In the genomic region with DNA sequence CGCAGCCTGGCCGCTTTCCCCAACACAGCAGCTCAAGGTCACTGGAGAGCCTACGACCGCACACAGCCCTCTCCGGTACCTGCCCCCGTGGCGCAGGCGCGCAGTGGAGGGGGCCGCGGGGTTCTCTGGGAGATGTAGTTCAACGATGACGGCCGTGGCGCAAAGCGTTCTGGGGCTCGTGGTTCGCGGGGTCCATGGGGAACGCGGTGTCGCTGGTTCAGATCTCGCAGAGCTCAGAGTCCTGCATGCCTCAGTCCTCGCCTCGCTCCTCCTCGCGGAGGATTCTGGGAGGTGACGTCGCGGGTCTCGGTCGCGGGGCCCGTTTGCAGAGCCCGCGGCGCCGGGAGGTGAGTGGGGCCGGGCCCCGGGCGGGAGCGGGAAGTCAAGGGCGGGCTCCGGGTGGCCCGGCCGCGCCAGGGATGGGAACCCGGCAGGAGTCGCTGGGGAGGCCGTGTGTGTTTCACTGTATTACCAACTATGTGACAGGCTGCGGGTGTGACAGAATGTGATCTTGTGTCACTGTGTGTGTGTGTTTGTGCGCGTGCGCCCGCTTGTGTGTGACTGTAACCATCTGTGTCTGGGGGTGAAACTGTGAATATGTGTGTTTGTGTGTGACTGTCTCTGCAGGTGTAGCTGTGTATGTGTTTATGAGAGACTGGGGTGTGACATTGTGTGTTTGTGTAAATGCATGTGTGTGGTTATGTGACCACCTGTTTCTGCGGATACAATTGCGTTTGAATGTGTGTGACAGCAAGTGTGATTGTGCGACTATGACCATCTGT, we compare ENCODE assay signal across 8 cellular contexts. TPM values are rescaled to one million over a fixed set of nuclear protein-coding genes. Genes with fewer than 3 reads are reported as not detected.
DNase-seq lines count a peak whose midpoint lies in the region; ATAC-seq and TF ChIP-seq lines count a peak whose summit lies in the region.

A gene (plus strand): TSS at position 220 of the 782 bp plus-strand sequence. CDS start 3,100 bp downstream, outside the sequence.

- H3K27me3 Mint-ChIP-seq in activated T-helper 2 cell treated with anti-CD3 and anti-CD28 coated beads, Interferon-gamma antibody, Interleukin-2, Interleukin-4, amounts not matched to agents 10 μg/mL and 5 μg/mL and 100 μg/mL, durations not matched to agents 14 hours and 24 hours and 36 hours (ENCODE audit: low read depth): no peaks in the 10 kb centered on the region
- H3K27me3 Mint-ChIP-seq in naive thymus-derived CD4-positive, alpha-beta T cell: no peaks in the 10 kb centered on the region
- no peaks in the 10 kb centered on the region for H3K27me3 Mint-ChIP-seq in stimulated activated memory B cell treated with anti-CD40 and anti-IgM and Interleukin-4, amounts not matched to agents 10 μg/mL and 1 μg/mL and 100 μg/mL, for 72 hours

- TF ChIP-seq CTCF in fibroblast of mammary gland (conservative IDR thresholded peaks at IDR 0.05; ENCODE audit: control insufficient read depth, insufficient read depth, low read depth, low read length): no peak

- no peaks in the 10 kb centered on the region for H4K20me1 ChIP-seq in GM23248 (ENCODE audit: insufficient read depth)
- H4K20me1 ChIP-seq in Karpas-422 (ENCODE audit: insufficient read depth, low read depth, low read length): no peaks in the 10 kb centered on the region

- no peaks in the 10 kb centered on the region for H3K4me1 ChIP-seq in GM23248 (ENCODE audit: insufficient read depth)
- H3K4me1 ChIP-seq in Karpas-422 (ENCODE audit: low read length): peaks cover 10% of the 10 kb centered on the region
- peaks cover 0 to 8% of the 10 kb centered on the region in 2 donors for H3K4me1 ChIP-seq in naive thymus-derived CD4-positive, alpha-beta T cell (ENCODE audit: control insufficient read depth in 2 of 2, insufficient read depth in 2 of 2, low read length in 2 of 2)

- H3F3A ChIP-seq in GM23248 (ENCODE audit: insufficient read depth): no peaks in the 10 kb centered on the region

- H3K4me3 Mint-ChIP-seq in activated T-helper 2 cell treated with anti-CD3 and anti-CD28 coated beads, Interferon-gamma antibody, Interleukin-2, Interleukin-4, amounts not matched to agents 10 μg/mL and 5 μg/mL and 100 μg/mL, durations not matched to agents 14 hours and 24 hours and 36 hours (ENCODE audit: low read depth): peak within 1 kb of the TSS; percentile 90
- peak within 1 kb of the TSS; percentile 92 to 100 (median 98) for H3K4me3 Mint-ChIP-seq in naive thymus-derived CD4-positive, alpha-beta T cell
- H3K4me3 Mint-ChIP-seq in stimulated activated memory B cell treated with anti-CD40 and anti-IgM and Interleukin-4, amounts not matched to agents 10 μg/mL and 1 μg/mL and 100 μg/mL, for 72 hours: peak within 1 kb of the TSS; percentile 98

- H3K27me3 ChIP-seq in GM23248 (replicated peaks; ENCODE audit: insufficient read depth) (no peaks in the 10 kb centered on the region), Karpas-422 (ENCODE audit: low read length) (no peaks in the 10 kb centered on the region)
- H3K27me3 ChIP-seq in naive thymus-derived CD4-positive, alpha-beta T cell (ENCODE audit: control insufficient read depth in 2 of 2, insufficient read depth in 2 of 2, low read length in 2 of 2): no peaks in the 10 kb centered on the region

- H3K4me2 ChIP-seq in GM23248 (ENCODE audit: unreplicated experiment) (peak within 1 kb of the TSS; percentile 80), Karpas-422 (ENCODE audit: low read depth, low read length, poor library complexity, severe bottlenecking) (peak within 1 kb of the TSS; percentile 87)

- H3K9me3 ChIP-seq in GM23248 (ENCODE audit: low read depth) (no peaks in the 10 kb centered on the region), Karpas-422 (ENCODE audit: low read length) (peaks cover 22% of the 10 kb centered on the region)
- H3K9me3 ChIP-seq in naive thymus-derived CD4-positive, alpha-beta T cell (ENCODE audit: control insufficient read depth in 2 of 3, low read length in 3 of 3): peaks cover 0 to 23% (median 0%) of the 10 kb centered on the region in 3 experiments

- H3K9me3 Mint-ChIP-seq in activated T-helper 2 cell treated with anti-CD3 and anti-CD28 coated beads, Interferon-gamma antibody, Interleukin-2, Interleukin-4, amounts not matched to agents 10 μg/mL and 5 μg/mL and 100 μg/mL, durations not matched to agents 14 hours and 24 hours and 36 hours: peaks cover 28% of the 10 kb centered on the region
- H3K9me3 Mint-ChIP-seq in naive thymus-derived CD4-positive, alpha-beta T cell: peaks cover 0 to 27% (median 8%) of the 10 kb centered on the region in 11 donors
- peaks cover 6% of the 10 kb centered on the region for H3K9me3 Mint-ChIP-seq in stimulated activated memory B cell treated with anti-CD40 and anti-IgM and Interleukin-4, amounts not matched to agents 10 μg/mL and 1 μg/mL and 100 μg/mL, for 72 hours

- H3K9me2 ChIP-seq in GM23248 (ENCODE audit: insufficient read depth) (no peaks in the 10 kb centered on the region), Karpas-422 (replicated peaks; ENCODE audit: insufficient read depth, low read length) (no peaks in the 10 kb centered on the region)

- peaks cover 14% of the 10 kb centered on the region; the same call in 1 of the 2 replicates for H3K36me3 ChIP-seq in GM23248 (ENCODE audit: low read depth)
- H3K36me3 ChIP-seq in Karpas-422 (ENCODE audit: insufficient read depth, low read length): peaks cover 33% of the 10 kb centered on the region
- peaks cover 0 to 20% (median 14%) of the 10 kb centered on the region in 3 experiments for H3K36me3 ChIP-seq in naive thymus-derived CD4-positive, alpha-beta T cell (ENCODE audit: control insufficient read depth in 2 of 3, insufficient read depth in 3 of 3, low read length in 3 of 3)

- peak within 1 kb of the TSS; percentile 79 for H3K27ac Mint-ChIP-seq in activated T-helper 2 cell treated with anti-CD3 and anti-CD28 coated beads, Interferon-gamma antibody, Interleukin-2, Interleukin-4, amounts not matched to agents 10 μg/mL and 5 μg/mL and 100 μg/mL, durations not matched to agents 14 hours and 24 hours and 36 hours
- H3K27ac Mint-ChIP-seq in naive thymus-derived CD4-positive, alpha-beta T cell: peak within 1 kb of the TSS; percentile 87 to 99 (median 97)
- H3K27ac Mint-ChIP-seq in stimulated activated memory B cell treated with anti-CD40 and anti-IgM and Interleukin-4, amounts not matched to agents 10 μg/mL and 1 μg/mL and 100 μg/mL, for 72 hours: peak within 1 kb of the TSS; percentile 90

- peaks cover 11% of the 10 kb centered on the region for H3K4me1 Mint-ChIP-seq in activated T-helper 2 cell treated with anti-CD3 and anti-CD28 coated beads, Interferon-gamma antibody, Interleukin-2, Interleukin-4, amounts not matched to agents 10 μg/mL and 5 μg/mL and 100 μg/mL, durations not matched to agents 14 hours and 24 hours and 36 hours (ENCODE audit: low read depth)
- peaks cover 7 to 25% (median 17%) of the 10 kb centered on the region in 7 donors for H3K4me1 Mint-ChIP-seq in naive thymus-derived CD4-positive, alpha-beta T cell
- peaks cover 10% of the 10 kb centered on the region for H3K4me1 Mint-ChIP-seq in stimulated activated memory B cell treated with anti-CD40 and anti-IgM and Interleukin-4, amounts not matched to agents 10 μg/mL and 1 μg/mL and 100 μg/mL, for 72 hours

- H3K79me2 ChIP-seq in GM23248 (ENCODE audit: insufficient read depth) (peaks cover 11% of the 10 kb centered on the region), Karpas-422 (ENCODE audit: low read length) (peaks cover 24% of the 10 kb centered on the region)

- CTCF ChIA-PET in naive thymus-derived CD4-positive, alpha-beta T cell (lab: Charles Lee): no interaction called here

- peak within 1 kb of the TSS; percentile 83 for H3K9ac ChIP-seq in GM23248
- peak within 1 kb of the TSS; percentile 82 for H3K9ac ChIP-seq in Karpas-422 (ENCODE audit: low read length)

- peak; percentile 96 for ATAC-seq in naive thymus-derived CD4-positive, alpha-beta T cell
- peak; percentile 100 for ATAC-seq in stimulated activated memory B cell treated with anti-CD40 and anti-IgM and Interleukin-4, amounts not matched to agents 10 μg/mL and 1 μg/mL and 100 μg/mL, for 72 hours

- H3K36me3 Mint-ChIP-seq in activated T-helper 2 cell treated with anti-CD3 and anti-CD28 coated beads, Interferon-gamma antibody, Interleukin-2, Interleukin-4, amounts not matched to agents 10 μg/mL and 5 μg/mL and 100 μg/mL, durations not matched to agents 14 hours and 24 hours and 36 hours (ENCODE audit: low read depth): peaks cover 8% of the 10 kb centered on the region
- H3K36me3 Mint-ChIP-seq in naive thymus-derived CD4-positive, alpha-beta T cell: peaks cover 5 to 13% (median 8%) of the 10 kb centered on the region in 5 donors
- H3K36me3 Mint-ChIP-seq in stimulated activated memory B cell treated with anti-CD40 and anti-IgM and Interleukin-4, amounts not matched to agents 10 μg/mL and 1 μg/mL and 100 μg/mL, for 72 hours: peaks cover 6% of the 10 kb centered on the region

- H3K27ac ChIP-seq in GM23248 (peak within 1 kb of the TSS; percentile 44), Karpas-422 (ENCODE audit: low read length) (peak within 1 kb of the TSS; percentile 69)
- H3K27ac ChIP-seq in naive thymus-derived CD4-positive, alpha-beta T cell (ENCODE audit: low read depth, low read length): peak within 1 kb of the TSS; percentile 74

- in situ Hi-C loops in GM23248 (cut with MboI): no loop called here

- H3K4me3 ChIP-seq in GM23248: peak within 1 kb of the TSS; percentile 85
- peak within 1 kb of the TSS; percentile 84 for H3K4me3 ChIP-seq in Karpas-422 (ENCODE audit: low read length)
- peak within 1 kb of the TSS; percentile 85 for H3K4me3 ChIP-seq in fibroblast of mammary gland (ENCODE audit: control insufficient read depth, low read depth, low read length)
- H3K4me3 ChIP-seq in naive thymus-derived CD4-positive, alpha-beta T cell (ENCODE audit: low read length): peak within 1 kb of the TSS; percentile 85

- 1% methylated on average over 51 to 56 of the region's 58 CpGs for WGBS in GM23248 (ENCODE audit: low coverage in 1 of 2, low lambda C conversion rate in 2 of 2, missing lambda C conversion rate in 2 of 2), 2 experiments

- intact Hi-C loops in activated T-helper 2 cell treated with anti-CD3 and anti-CD28 coated beads, Interferon-gamma antibody, Interleukin-2, Interleukin-4, amounts not matched to agents 10 μg/mL and 5 μg/mL and 100 μg/mL, durations not matched to agents 14 hours and 24 hours and 36 hours (cut with micrococcal nuclease): loop anchor here (1.0 to 10.0 kb wide), 7 partner anchors 54 to 886 kb away; a partner anchor contains a TSS
- intact Hi-C loops in naive thymus-derived CD4-positive, alpha-beta T cell (cut with micrococcal nuclease): loop anchor here (1.0 to 10.0 kb wide), 26 partner anchors 37 to 953 kb away; a partner anchor contains a TSS

- POLR2A ChIA-PET in naive thymus-derived CD4-positive, alpha-beta T cell (lab: Charles Lee): interaction anchor here (0.7 to 2.2 kb wide), 23 partner anchors 11 to 1231 kb away, joined by 3 to 16 read pairs (median 5); a partner anchor contains a TSS

- H2AFZ ChIP-seq in GM23248: peak within 1 kb of the TSS; percentile 93
- H2AFZ ChIP-seq in Karpas-422 (ENCODE audit: low read length): peak within 1 kb of the TSS; percentile 94

- peak; percentile 98 for DNase-seq in Daoy (ENCODE audit: low read depth)
- DNase-seq in GM23248: peak; percentile 99
- peak; percentile 99 for DNase-seq in Karpas-422
- peak; percentile 97 for DNase-seq in RKO (ENCODE audit: low spot score)
- DNase-seq in activated T-helper 2 cell treated with anti-CD3 and anti-CD28 coated beads, Interferon-gamma antibody, Interleukin-2, Interleukin-4, amounts not matched to agents 10 μg/mL and 5 μg/mL and 100 μg/mL, durations not matched to agents 14 hours and 24 hours and 36 hours (ENCODE audit: low spot score): peak; percentile 96
- peak; percentile 96 for DNase-seq in fibroblast of mammary gland (ENCODE audit: low read depth)
- DNase-seq in naive thymus-derived CD4-positive, alpha-beta T cell: peak; percentile 92 to 97 (median 96)

RNA-seq across cellular contexts. Expression of the gene that starts here (rescaled TPM):
- total RNA-seq in Daoy (2014; rRNA removed; shearing (Covaris generic)): 1.8 and 3.7 TPM in 2 replicates
- 3.5 and 10.2 TPM in 2 replicates for total RNA-seq in GM23248 (2014; rRNA removed; shearing (Covaris generic))
- 2.4 and 2.9 TPM in 2 replicates for polyA plus RNA-seq in GM23248 (2016; fragmentation: Nextera tagmentation; extraction: Ambion mirVana)
- total RNA-seq in Karpas-422 (2014; rRNA removed; shearing (Covaris generic); ENCODE audit: low replicate concordance): 3.2 and 11.0 TPM in 2 replicates
- 3.2 TPM in 2 replicates for total RNA-seq in activated T-helper 2 cell treated with anti-CD3 and anti-CD28 coated beads, Interferon-gamma antibody, Interleukin-2, Interleukin-4, amounts not matched to agents 10 μg/mL and 5 μg/mL and 100 μg/mL, durations not matched to agents 14 hours and 24 hours and 36 hours
- total RNA-seq in naive thymus-derived CD4-positive, alpha-beta T cell: 10 to 100 TPM in 3 of 5 experiments, 1 to 10 TPM in 2; 5.6 to 13.6 (median 13.2) TPM
- 10 to 100 TPM in 1 of 2 donors, 1 to 10 TPM in 1; 8.2 to 11.9 TPM for polyA plus RNA-seq in naive thymus-derived CD4-positive, alpha-beta T cell

Comparison
In these comparisons a context has a peak if more than half of its experiments do, and no peak if none do; other contexts are left out.
1. Peak in every context shown above with its lines: DNase-seq, ATAC-seq, H3K4me3 ChIP-seq and H3K27ac ChIP-seq.